ENCODE assay signal across 11 cellular contexts in the genomic region with DNA sequence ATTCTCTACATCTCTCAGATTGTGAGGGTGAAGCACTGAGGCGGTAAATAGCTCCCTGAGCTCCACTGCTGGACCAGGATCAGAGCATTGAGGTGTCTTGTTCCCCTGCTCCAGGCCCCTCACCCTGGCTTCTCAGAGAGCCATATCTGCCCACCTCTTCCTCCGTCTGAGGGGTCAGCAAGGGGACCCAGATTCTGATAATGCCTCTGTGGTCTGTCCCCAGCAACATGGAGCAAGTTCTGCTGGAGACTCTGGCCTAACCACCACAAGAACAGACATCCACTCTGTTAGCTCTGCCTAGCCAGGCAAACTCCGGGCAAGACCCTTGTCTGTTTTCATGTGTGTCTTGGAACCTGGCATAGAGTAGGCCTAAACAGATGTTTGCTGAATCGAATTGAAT. TPM values are rescaled to one million over a fixed set of nuclear protein-coding genes. Genes with fewer than 3 reads are reported as not detected.
A peak's percentile ranks its signal among the peaks of the same experiment; 100 is the strongest.
DNase-seq lines count a peak whose midpoint lies in the region; ATAC-seq and TF ChIP-seq lines count a peak whose summit lies in the region.
"Had no signal": no experiment of that assay in that cellular context is flagged by ENCODE, and none has a peak within 500 bp of the region (broad histone marks: within the 10 kb centered on the region; RNA-seq: fewer than 3 reads in every experiment).

No MANE protein-coding gene starts in this region.

- H3K36me3 Mint-ChIP-seq in activated naive CD4-positive, alpha-beta T cell treated with anti-CD3 and anti-CD28 coated beads, Interleukin-2, amount 10 ng/mL, durations not matched to agents 7 days and 5 days = peaks cover 40% of the 10 kb centered on the region

- no peaks in the 10 kb centered on the region for H3K27me3 ChIP-seq in WERI-Rb-1 (ENCODE audit: insufficient read depth, low read depth, severe bottlenecking)
- no peaks in the 10 kb centered on the region for H3K27me3 ChIP-seq in gastroesophageal sphincter
- no peaks in the 10 kb centered on the region for H3K27me3 ChIP-seq in thoracic aorta (replicated peaks; ENCODE audit: insufficient read depth)

- peak overlapping the region; percentile 96 for H3K27ac Mint-ChIP-seq in activated naive CD4-positive, alpha-beta T cell treated with anti-CD3 and anti-CD28 coated beads, Interleukin-2, amount 10 ng/mL, durations not matched to agents 7 days and 5 days

- intact Hi-C loops in head of caudate nucleus (cut with DNase I) = loop anchor here (10.0 kb wide), 1 partner anchor 186 kb away; no protein-coding TSS in a partner anchor

- H3K4me3 ChIP-seq in WERI-Rb-1 (ENCODE audit: low read depth, low read length) (no peak overlapping the region), gastroesophageal sphincter (peak overlapping the region in 1 of 2 donors; percentile 97), thoracic aorta (peak overlapping the region; percentile 91)

- H3K4me1 ChIP-seq in gastroesophageal sphincter (peaks cover 0 to 74% (median 48%) of the 10 kb centered on the region in 3 donors), thoracic aorta (ENCODE audit: control insufficient read depth in 1 of 2, low read depth in 2 of 2) (peaks cover 42 to 68% of the 10 kb centered on the region in 2 donors)

- TF ChIP-seq CTCF in WERI-Rb-1 (IDR thresholded peaks at IDR 0.05; ENCODE audit: low read depth, low read length) (no peak), gastroesophageal sphincter (IDR thresholded peaks at IDR 0.05) (no peak), thoracic aorta (IDR thresholded peaks at IDR 0.05) (no peak)

- H3K36me3 ChIP-seq in WERI-Rb-1 (no peaks in the 10 kb centered on the region; the same call in 1 of the 2 replicates), gastroesophageal sphincter (no peaks in the 10 kb centered on the region), thoracic aorta (no peaks in the 10 kb centered on the region)

- H3K27me3 Mint-ChIP-seq in activated naive CD4-positive, alpha-beta T cell treated with anti-CD3 and anti-CD28 coated beads, Interleukin-2, amount 10 ng/mL, durations not matched to agents 7 days and 5 days = no peaks in the 10 kb centered on the region

- H3K27ac ChIP-seq in WERI-Rb-1 = peak overlapping the region; percentile 51; the same call in 1 of the 2 replicates
- peak overlapping the region in 3 of 4 donors; percentile 92 to 94 (median 93) for H3K27ac ChIP-seq in gastroesophageal sphincter
- H3K27ac ChIP-seq in thoracic aorta = peak overlapping the region; percentile 79 to 91

- no peaks in the 10 kb centered on the region for H3K9me3 ChIP-seq in WERI-Rb-1 (ENCODE audit: severe bottlenecking)
- H3K9me3 ChIP-seq in gastroesophageal sphincter = no peaks in the 10 kb centered on the region
- no peaks in the 10 kb centered on the region for H3K9me3 ChIP-seq in thoracic aorta

- no peak for TF ChIP-seq EP300 in gastroesophageal sphincter (IDR thresholded peaks at IDR 0.05)

- CTCF ChIA-PET in activated naive CD4-positive, alpha-beta T cell treated with anti-CD3 and anti-CD28 coated beads, Interleukin-2, amount 10 ng/mL, durations not matched to agents 7 days and 5 days (lab: Charles Lee) = interaction anchor here (1.0 to 2.3 kb wide), 9 partner anchors 12 to 326 kb away, joined by 3 to 9 read pairs (median 5); no protein-coding TSS in a partner anchor

- no peaks in the 10 kb centered on the region for H3K9me3 Mint-ChIP-seq in activated naive CD4-positive, alpha-beta T cell treated with anti-CD3 and anti-CD28 coated beads, Interleukin-2, amount 10 ng/mL, durations not matched to agents 7 days and 5 days

- peaks cover 80% of the 10 kb centered on the region for H3K4me1 Mint-ChIP-seq in activated naive CD4-positive, alpha-beta T cell treated with anti-CD3 and anti-CD28 coated beads, Interleukin-2, amount 10 ng/mL, durations not matched to agents 7 days and 5 days

- ATAC-seq in gastroesophageal sphincter (no peak), thoracic aorta (ENCODE audit: insufficient number of reproducible peaks, low FRiP score, low read depth) (no peak)

- TF ChIP-seq POLR2A in gastroesophageal sphincter (IDR thresholded peaks at IDR 0.05) = no peak

- DNase-seq in activated naive CD4-positive, alpha-beta T cell treated with anti-CD3 and anti-CD28 coated beads, Interleukin-2, amount 10 ng/mL, durations not matched to agents 7 days and 5 days = no peak
- no peak for DNase-seq in activated naive CD4-positive, alpha-beta T cell treated with anti-CD3 and anti-CD28 coated beads, Interleukin-2, amount 50 U/mL, for 16 hours
- DNase-seq in WERI-Rb-1 (no peak), thoracic aorta (ENCODE audit: low spot score) (no peak), head of caudate nucleus (no peak), GM03348 (ENCODE audit: low spot score) (no peak), midbrain (lab: John Stamatoyannopoulos, UW) (no peak)
- DNase-seq: cerebellar nuclear complex, GDM1, T-helper 9 cell had no signal

- peak overlapping the region; percentile 95 for H3K4me3 Mint-ChIP-seq in activated naive CD4-positive, alpha-beta T cell treated with anti-CD3 and anti-CD28 coated beads, Interleukin-2, amount 10 ng/mL, durations not matched to agents 7 days and 5 days

- WGBS in gastroesophageal sphincter (ENCODE audit: low coverage in 1 of 2), 2 donors = 83% methylated on average over 2 of the region's 4 CpGs; no CpG with 5 or more reads in 1 of the 2 donors

RNA-seq across cellular contexts. Expression of gene TRAF5, which starts 2.2 kb away (rescaled TPM):
- 10 to 100 TPM; 20.5 to 44.2 (median 27.9) TPM for total RNA-seq in gastroesophageal sphincter
- total RNA-seq in thoracic aorta = 10 to 100 TPM; 55.8 to 62.7 TPM
